Comparison of ENCODE assay signal across 11 cellular contexts in genomic region chr2:161432107-161432506, GRCh38. TPM values are rescaled to one million over a fixed set of nuclear protein-coding genes. Genes with fewer than 3 reads are reported as not detected.
"Had no signal": no experiment of that assay in that cellular context is flagged by ENCODE, and none has a peak within 500 bp of the region (broad histone marks: within the 10 kb centered on the region; RNA-seq: fewer than 3 reads in every experiment).

No MANE protein-coding gene starts in this region.

- H3K4me2 ChIP-seq: KMS-11 had no signal

- DNase-seq: IMR-90, Karpas-422, KBM-7, KG1 had no signal

- H3K27ac ChIP-seq: HL-60, KMS-11 had no signal

- H3K9ac ChIP-seq: KMS-11 had no signal

- FAIRE-seq: HepG2, HTR-8/SVneo had no signal

- ATAC-seq: HepG2 had no signal

RNA-seq across cellular contexts. Expression of gene TBR1, which starts 16.0 kb away (rescaled TPM):
- total RNA-seq: HepG2, HT-29, HT1080, IMR-90 had no signal
- polyA plus RNA-seq: HepG2, IgD-negative memory B cell, IMR-90 had no signal
